ENCODE assay signal across 1 cellular context in the genomic region with DNA sequence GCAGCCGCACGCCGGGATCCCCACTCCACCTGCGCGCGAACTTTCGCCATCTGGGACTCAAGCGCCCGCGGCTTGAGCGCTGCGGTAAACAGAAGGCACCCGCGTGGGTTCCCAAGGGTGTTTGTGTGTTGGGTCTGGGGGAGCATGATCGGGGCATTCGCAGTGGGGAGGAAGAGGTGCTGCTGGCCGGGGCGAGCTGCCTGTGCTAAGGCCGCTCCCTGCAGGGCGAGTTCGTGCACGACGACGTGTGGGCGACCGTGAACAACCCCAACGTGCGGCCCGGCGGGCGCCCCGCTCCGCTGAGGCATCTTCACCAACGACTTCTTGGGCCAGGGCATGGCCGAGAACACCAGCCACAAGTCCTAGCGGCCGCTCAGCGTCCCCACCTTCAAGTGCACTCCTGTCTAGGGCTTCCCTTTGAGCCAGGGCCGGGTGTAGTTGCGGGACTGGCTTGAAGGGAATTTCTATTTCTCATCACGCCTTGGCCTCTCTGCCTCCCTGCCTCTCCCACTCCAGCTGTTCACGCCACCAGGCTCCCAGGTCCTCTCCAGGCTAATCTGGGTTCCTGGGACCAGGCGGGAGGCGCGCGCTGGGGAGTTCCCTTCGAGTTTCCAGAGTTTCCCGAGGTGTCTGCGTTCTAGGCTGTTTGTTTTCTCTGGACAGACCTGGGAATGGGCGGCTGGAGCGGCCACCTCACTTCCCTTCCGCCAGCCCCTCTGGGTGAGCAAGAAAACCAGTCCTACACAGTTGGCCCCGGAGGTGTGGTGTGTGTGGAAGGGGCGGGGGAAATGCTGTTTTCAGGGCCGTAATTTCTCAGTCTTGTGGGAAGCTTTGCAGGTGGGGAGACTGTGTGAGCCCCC.
TF ChIP-seq lines count a peak whose summit lies in the region.

No MANE protein-coding gene starts in this region.

TF ChIP-seq in endothelial cell of umbilical vein, 7 proteins besides CTCF, POLR2A, EP300 and RAD21:
- TF ChIP-seq MYC (IDR thresholded peaks at IDR 0.05; ENCODE audit: low read depth, low read length) (no peak), JUN (IDR thresholded peaks at IDR 0.05; ENCODE audit: borderline replicate concordance, insufficient read depth, insufficient read length, low read depth) (no peak), EZH2 (IDR thresholded peaks at IDR 0.05; ENCODE audit: borderline replicate concordance, low read depth, low read length, severe bottlenecking) (no peak), GATA2 (IDR thresholded peaks at IDR 0.05; ENCODE audit: insufficient read depth, insufficient read length, low read depth, low read length) (no peak), FOS (IDR thresholded peaks at IDR 0.05; ENCODE audit: borderline replicate concordance, insufficient read depth, low read length) (no peak), POLR2AphosphoS5 (IDR thresholded peaks at IDR 0.05; ENCODE audit: insufficient read depth, low read depth, low read length) (no peak), MAX (IDR thresholded peaks at IDR 0.05; ENCODE audit: insufficient read depth, insufficient read length) (no peak)
